ENCODE assay signal across 8 cellular contexts in the genomic region with DNA sequence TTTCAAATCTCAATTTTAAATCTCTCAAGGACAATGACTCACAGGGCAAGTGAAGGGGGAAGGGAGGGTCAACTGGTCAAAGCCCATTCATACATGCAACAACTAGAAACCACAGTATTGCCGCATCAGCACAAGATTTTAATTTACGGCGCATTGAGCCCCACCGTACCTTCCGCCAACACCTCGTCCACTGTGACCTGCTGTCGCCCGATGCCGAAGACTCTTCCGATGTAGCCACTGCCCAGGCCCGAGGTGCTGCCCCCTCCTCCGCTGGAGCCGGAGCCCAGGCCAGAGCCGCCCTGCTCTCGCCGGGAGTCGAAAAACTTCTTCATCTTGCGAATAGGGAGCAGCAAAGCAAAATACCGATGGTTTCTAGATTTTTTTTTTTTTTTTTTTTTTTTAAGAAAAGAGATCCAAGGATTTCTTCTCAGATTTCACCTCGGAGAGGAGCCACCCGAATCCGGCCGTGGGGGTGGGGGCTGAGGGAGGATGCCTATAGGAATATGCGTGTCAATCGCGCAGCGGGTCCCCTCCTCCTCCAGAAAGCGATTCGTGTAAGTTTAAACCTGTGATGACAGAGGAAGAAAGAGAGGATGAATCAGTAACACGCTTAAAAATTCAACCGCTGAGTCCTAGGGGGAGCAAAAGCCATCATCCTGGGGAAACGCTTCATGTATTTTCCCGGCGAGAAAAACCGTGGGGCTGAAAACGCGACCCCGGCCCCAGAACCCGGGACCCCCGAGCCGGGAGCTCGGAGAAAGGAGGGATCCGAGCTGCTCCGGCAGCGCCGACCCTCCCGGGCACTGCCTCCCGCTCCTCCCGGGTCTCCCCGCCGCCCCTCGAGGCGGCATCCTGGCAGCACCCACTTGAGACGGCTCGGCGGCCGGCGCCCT. TPM values are rescaled to one million over a fixed set of nuclear protein-coding genes. Genes with fewer than 3 reads are reported as not detected.
DNase-seq lines count a peak whose midpoint lies in the region; ATAC-seq and TF ChIP-seq lines count a peak whose summit lies in the region.

No MANE protein-coding gene starts in this region.

- H3K4ac ChIP-seq in IMR-90 (ENCODE audit: low read depth, low read length) = peak overlapping the region; percentile 89

- peaks cover 4% of the 10 kb centered on the region; the same call in 1 of the 2 replicates for H3K36me3 ChIP-seq in IMR-90 (ENCODE audit: control insufficient read depth, insufficient read depth, low read length)
- no peaks in the 10 kb centered on the region for H3K36me3 ChIP-seq in adipocyte (ENCODE audit: control insufficient read depth, insufficient read depth, low read length, severe bottlenecking)
- H3K36me3 ChIP-seq in vagina = no peaks in the 10 kb centered on the region

- H4K8ac ChIP-seq in IMR-90 (ENCODE audit: low read depth in 2 of 2, low read length in 2 of 2) = peak overlapping the region in 1 of 2 experiments; percentile 76; a peak in 3 of 4 replicates

- peak; percentile 38 for ATAC-seq in IMR-90 (ENCODE audit: low read depth)
- ATAC-seq in left cardiac atrium = peak; percentile 10 to 26
- ATAC-seq in GM21786 (IDR thresholded peaks at IDR 0.05; ENCODE audit: unreplicated experiment) = no peak

- H2AK5ac ChIP-seq in IMR-90 (ENCODE audit: low read depth, low read length) = peak overlapping the region; percentile 75; the same call in 1 of the 2 replicates

- peak overlapping the region; percentile 97 for H3K9ac ChIP-seq in IMR-90 (ENCODE audit: low read depth, low read length)
- H3K9ac ChIP-seq in adipocyte (ENCODE audit: low read length) = peak overlapping the region; percentile 97

- H3K14ac ChIP-seq in IMR-90 (replicated peaks; ENCODE audit: low read depth, low read length) = peak overlapping the region; percentile 96

- no peak overlapping the region for H2BK20ac ChIP-seq in IMR-90 (ENCODE audit: low read depth, low read length)

- in situ Hi-C loops in IMR-90 (cut with MboI; ENCODE audit: low sequenced_read_pairs) = no loop called here

- TF ChIP-seq CTCF in IMR-90 (conservative IDR thresholded peaks at IDR 0.05; ENCODE audit: low read depth, low read length) (no peak), vagina (IDR thresholded peaks at IDR 0.05) (no peak)

- peak overlapping the region; percentile 59 for H4K5ac ChIP-seq in IMR-90 (ENCODE audit: low read depth, low read length)

- BruUV-seq in IMR-90 (replicated peaks; lab: Mats Ljungman, UMichigan) = TSS peak; percentile 84

- no peak for TF ChIP-seq RAD21 in IMR-90 (IDR thresholded peaks at IDR 0.05; ENCODE audit: low read length)

- peak overlapping the region; percentile 99 for H3K4me2 ChIP-seq in IMR-90 (ENCODE audit: low read depth, low read length)

- peak overlapping the region; percentile 91 for H2AK9ac ChIP-seq in IMR-90 (replicated peaks; ENCODE audit: low read depth, low read length, poor library complexity)

- dilution Hi-C loops in IMR-90 (cut with HindIII; ENCODE audit: low sequenced_read_pairs, unreplicated experiment) = no loop called here

- TF ChIP-seq POLR2A in IMR-90 (IDR thresholded peaks at IDR 0.05; ENCODE audit: low read depth, low read length) (no peak), vagina (IDR thresholded peaks at IDR 0.05) (no peak)

- peak overlapping the region; percentile 86 for H2BK5ac ChIP-seq in IMR-90 (ENCODE audit: low read depth, low read length, poor library complexity, severe bottlenecking)

- H4K91ac ChIP-seq in IMR-90 (ENCODE audit: insufficient read depth, low read depth, low read length) = peak overlapping the region; percentile 63

- peak overlapping the region; percentile 8; the same call in 1 of the 3 replicates for H2BK15ac ChIP-seq in IMR-90 (ENCODE audit: low read depth, low read length)

- H3K9me3 ChIP-seq in IMR-90 (ENCODE audit: control insufficient read depth, insufficient read depth, low read length) (no peaks in the 10 kb centered on the region), adipocyte (ENCODE audit: control insufficient read depth, low read length) (no peaks in the 10 kb centered on the region), vagina (no peaks in the 10 kb centered on the region)

- WGBS in IMR-90 (ENCODE audit: extremely low coverage in 2 of 2, insufficient read length in 1 of 2), 2 experiments = 1% methylated on average over 21 of the region's 58 CpGs; no CpG with 5 or more reads in 1 of the 2 experiments

- H3K4me1 ChIP-seq in IMR-90 (ENCODE audit: control insufficient read depth, insufficient read depth, low read length) (peaks cover 19% of the 10 kb centered on the region), adipocyte (ENCODE audit: control insufficient read depth, insufficient read depth, low read length) (peaks cover 39% of the 10 kb centered on the region), vagina (peaks cover 44% of the 10 kb centered on the region)

- peak overlapping the region; percentile 93 for H3K23ac ChIP-seq in IMR-90 (ENCODE audit: low read depth, low read length)

- H3K27ac ChIP-seq in IMR-90 (ENCODE audit: insufficient read depth, low read length) (peak overlapping the region; percentile 95), vagina (peak overlapping the region; percentile 92)

- peak overlapping the region; percentile 77 for H3K56ac ChIP-seq in IMR-90 (ENCODE audit: extremely low read depth, insufficient read depth, low read length)

- intact Hi-C loops in IMR-90 (cut with micrococcal nuclease) (loop anchor here (2.0 to 5.0 kb wide), 4 partner anchors 54 to 141 kb away; no protein-coding TSS in a partner anchor), left cardiac atrium (cut with DNase I) (loop anchor here (5.0 to 10.0 kb wide), 3 partner anchors 41 to 78 kb away; no protein-coding TSS in a partner anchor), posterior cingulate gyrus (cut with DNase I) (loop anchor here (10.0 kb wide), 3 partner anchors 72 to 258 kb away; partner anchors contain the start of genes GFPT1 and GMCL1), vagina (cut with DNase I) (no loop called here)

- H3K9me1 ChIP-seq in IMR-90 (ENCODE audit: insufficient read depth, low read length) = peaks cover 23% of the 10 kb centered on the region

- H3K79me1 ChIP-seq in IMR-90 (ENCODE audit: low read depth in 1 of 2, low read length in 2 of 2) = peaks cover 21 to 66% of the 10 kb centered on the region in 2 experiments; a peak in 3 of 4 replicates

- DNase-seq in EL (peak; percentile 83), IMR-90 (peak; percentile 85), SKM-1 treated with dmso at 0.1 percent for 144 hours (lab: John Stamatoyannopoulos, UW; ENCODE audit: unreplicated experiment) (peak; percentile 64), adipocyte (ENCODE audit: low read depth) (peak; percentile 89), left cardiac atrium (peak; percentile 49), posterior cingulate gyrus (peak; percentile 35 to 93 (median 55)), vagina (ENCODE audit: extremely low spot score in 2 of 2) (no peak)

- POLR2A ChIA-PET in IMR-90 (lab: Charles Lee; ENCODE audit: unreplicated experiment) = interaction anchor here (0.7 kb wide), 1 partner anchor 73 kb away, joined by 3 read pairs; no protein-coding TSS in a partner anchor

- H3K27me3 ChIP-seq in IMR-90 (ENCODE audit: control insufficient read depth, insufficient read depth, low read length) (no peaks in the 10 kb centered on the region), adipocyte (replicated peaks; ENCODE audit: control insufficient read depth, insufficient read depth, low read length) (no peaks in the 10 kb centered on the region), vagina (no peaks in the 10 kb centered on the region)

- peak overlapping the region; percentile 90 for H3K4me3 ChIP-seq in IMR-90 (ENCODE audit: insufficient read depth, low read depth, low read length)
- H3K4me3 ChIP-seq in adipocyte (ENCODE audit: low read length) = peak overlapping the region; percentile 96
- H3K4me3 ChIP-seq in vagina = peak overlapping the region; percentile 70 to 85

- H2BK120ac ChIP-seq in IMR-90 (ENCODE audit: low read depth, low read length) = peak overlapping the region; percentile 66

- H3K18ac ChIP-seq in IMR-90 (ENCODE audit: low read depth, low read length) = peak overlapping the region; percentile 80

- peaks cover 44% of the 10 kb centered on the region for H4K20me1 ChIP-seq in IMR-90 (ENCODE audit: insufficient read depth, low read length)

- CTCF ChIA-PET in IMR-90 (lab: Yijun Ruan, JAX) = no interaction called here

- H2AFZ ChIP-seq in IMR-90 (replicated peaks; ENCODE audit: low read length, poor library complexity) = peak overlapping the region; percentile 99

TF ChIP-seq in IMR-90, 13 proteins besides CTCF, POLR2A, EP300 and RAD21 (continues in another document):
- TF ChIP-seq RCOR1 (IDR thresholded peaks at IDR 0.05; ENCODE audit: insufficient replicate concordance, low read length) (no peak), CHD1 (IDR thresholded peaks at IDR 0.05; ENCODE audit: low read depth, low read length) (no peak), FOS (IDR thresholded peaks at IDR 0.05; ENCODE audit: low read depth, low read length) (peak; percentile 74), SMC3 (IDR thresholded peaks at IDR 0.05; ENCODE audit: low read depth, low read length) (no peak), CEBPB (IDR thresholded peaks at IDR 0.05; ENCODE audit: low read depth, low read length) (peak; percentile 72), NFE2L2 (IDR thresholded peaks at IDR 0.05; ENCODE audit: low read depth, low read length) (no peak), RFX5 (IDR thresholded peaks at IDR 0.05; ENCODE audit: low read depth, low read length) (no peak), BHLHE40 (IDR thresholded peaks at IDR 0.05; ENCODE audit: low read depth, low read length) (0 out of 2 replicates have a peak, but pooled peaks have one; percentile 10)
- TF ChIP-seq, protein P1, sequence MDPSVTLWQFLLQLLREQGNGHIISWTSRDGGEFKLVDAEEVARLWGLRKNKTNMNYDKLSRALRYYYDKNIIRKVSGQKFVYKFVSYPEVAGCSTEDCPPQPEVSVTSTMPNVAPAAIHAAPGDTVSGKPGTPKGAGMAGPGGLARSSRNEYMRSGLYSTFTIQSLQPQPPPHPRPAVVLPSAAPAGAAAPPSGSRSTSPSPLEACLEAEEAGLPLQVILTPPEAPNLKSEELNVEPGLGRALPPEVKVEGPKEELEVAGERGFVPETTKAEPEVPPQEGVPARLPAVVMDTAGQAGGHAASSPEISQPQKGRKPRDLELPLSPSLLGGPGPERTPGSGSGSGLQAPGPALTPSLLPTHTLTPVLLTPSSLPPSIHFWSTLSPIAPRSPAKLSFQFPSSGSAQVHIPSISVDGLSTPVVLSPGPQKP (IDR thresholded peaks at IDR 0.05; ENCODE audit: borderline replicate concordance, low read depth, low read length) = no peak

RNA-seq across cellular contexts. Expression of gene AAK1, which starts 0.6 kb away (rescaled TPM):
- 26.5 and 34.7 TPM in 2 replicates for total RNA-seq in IMR-90 (2012; rRNA removed)
- polyA plus RNA-seq in IMR-90 (2012; rRNA removed) = 21.9 and 22.1 TPM in 2 replicates
- 10.2 and 11.0 TPM in 2 replicates for polyA plus RNA-seq in IMR-90 (2012; cell fraction: cytosol; rRNA removed)
- 18.0 and 36.8 TPM in 2 replicates for polyA plus RNA-seq in IMR-90 (2012; cell fraction: nucleus; rRNA removed; ENCODE audit: low replicate concordance)
- total RNA-seq in left cardiac atrium = 10 to 100 TPM; 44.0 to 64.7 TPM
- total RNA-seq in vagina = 48.6 TPM

Comparison
In these comparisons a context has a peak if more than half of its experiments do, and no peak if none do; other contexts are left out.
1. DNase-seq: peak in EL (single experiment), IMR-90 (single experiment), SKM-1 treated with dmso at 0.1 percent for 144 hours (single experiment), adipocyte (single experiment), left cardiac atrium (single experiment) and posterior cingulate gyrus (10 of 10); none in vagina (0 of 2).
2. Peak in every context shown above with its lines, with median percentiles within 50 percentile points of each other: H3K4me3 ChIP-seq.